In the genomic region with DNA sequence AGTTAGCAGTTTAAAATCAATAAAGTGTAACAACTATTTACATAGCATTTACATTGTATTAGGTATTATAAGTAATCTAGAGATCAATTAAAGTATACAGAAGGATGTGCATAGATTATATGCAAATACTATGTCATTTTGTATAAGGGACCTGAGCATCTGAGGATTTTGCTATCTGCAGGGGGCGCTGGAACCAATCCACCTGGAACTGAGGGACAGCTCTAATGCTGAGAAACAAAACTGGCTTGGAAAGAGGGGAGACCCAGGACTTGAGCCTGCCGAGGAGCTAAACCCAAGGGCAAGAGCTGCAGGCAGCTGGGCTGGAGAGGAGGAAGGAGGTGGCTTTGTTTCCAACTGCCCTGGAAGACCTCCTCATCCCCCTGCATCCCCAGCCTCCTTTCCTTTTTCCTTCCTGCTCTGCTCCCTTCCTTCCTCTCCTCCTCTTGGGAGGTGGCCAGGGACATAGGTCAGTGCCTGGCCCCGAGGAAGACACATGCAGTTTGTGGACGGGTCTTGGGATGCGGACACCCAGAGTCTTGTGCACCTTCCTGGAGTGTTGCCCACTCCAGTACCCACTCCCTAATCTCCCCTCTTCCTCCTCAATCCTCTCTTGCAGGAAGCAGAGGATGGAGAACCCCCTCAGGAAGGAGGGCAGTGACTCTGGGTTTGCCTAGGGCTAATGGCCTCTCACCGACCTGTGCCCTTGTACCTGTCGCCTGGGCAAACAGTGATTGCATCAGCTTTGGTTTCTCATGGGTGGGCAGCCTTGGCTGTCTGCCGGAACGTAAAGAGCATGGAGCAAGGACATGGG, we compare ENCODE assay signal across 8 cellular contexts. TPM values are rescaled to one million over a fixed set of nuclear protein-coding genes. Genes with fewer than 3 reads are reported as not detected.
DNase-seq lines count a peak whose midpoint lies in the region; ATAC-seq and TF ChIP-seq lines count a peak whose summit lies in the region.

No MANE protein-coding gene starts in this region.

- H3K27ac Mint-ChIP-seq in memory B cell = no peak overlapping the region

- no peaks in the 10 kb centered on the region for H4K20me1 ChIP-seq in DND-41 (ENCODE audit: insufficient read depth, low read length)
- no peaks in the 10 kb centered on the region for H4K20me1 ChIP-seq in MM.1S (ENCODE audit: insufficient read depth, low read length)

- H3K9me2 ChIP-seq in MM.1S (replicated peaks; ENCODE audit: insufficient read depth, low read length) = no peaks in the 10 kb centered on the region

- peak overlapping the region; percentile 11; the same call in 1 of the 2 replicates for H3K27ac ChIP-seq in DND-41 (ENCODE audit: low read length)
- no peak overlapping the region for H3K27ac ChIP-seq in MM.1S (ENCODE audit: low read length)

- H3K4me2 ChIP-seq in DND-41 (ENCODE audit: insufficient read depth, low read length) = no peak overlapping the region
- no peak overlapping the region for H3K4me2 ChIP-seq in MM.1S (ENCODE audit: low read depth, low read length)

- no peaks in the 10 kb centered on the region for H3K27me3 ChIP-seq in DND-41 (ENCODE audit: insufficient read depth, low read length, poor library complexity)
- no peaks in the 10 kb centered on the region for H3K27me3 ChIP-seq in MM.1S (replicated peaks; ENCODE audit: insufficient read depth, low read length)

- DNase-seq in DND-41 = peak; percentile 62
- peak; percentile 47 for DNase-seq in MM.1S
- DNase-seq in activated T-cell treated with anti-CD3 and anti-CD28 coated beads, Interleukin-2, amount 50 U/mL, for 48 hours = peak; percentile 59 to 60
- peak; percentile 17 to 36 for DNase-seq in memory B cell (ENCODE audit: low spot score in 2 of 2)
- no peak for DNase-seq in sciatic nerve (ENCODE audit: low spot score)
- no peak for DNase-seq in posterior cingulate gyrus

- no peaks in the 10 kb centered on the region for H3K9me3 Mint-ChIP-seq in memory B cell

- TF ChIP-seq CTCF in DND-41 (IDR thresholded peaks at IDR 0.05; ENCODE audit: borderline replicate concordance, extremely low read depth, low read length, poor library complexity, severe bottlenecking) = peak; percentile 61
- TF ChIP-seq CTCF in MM.1S (IDR thresholded peaks at IDR 0.05; ENCODE audit: low read length) = peak; percentile 68

- H3K79me2 ChIP-seq in DND-41 (ENCODE audit: insufficient read depth, low read length) = no peaks in the 10 kb centered on the region
- no peaks in the 10 kb centered on the region for H3K79me2 ChIP-seq in MM.1S (ENCODE audit: low read length)

- H3K9me3 ChIP-seq in DND-41 (ENCODE audit: insufficient read depth, low read length, severe bottlenecking) = no peaks in the 10 kb centered on the region
- H3K9me3 ChIP-seq in MM.1S (replicated peaks; ENCODE audit: insufficient read depth, low read length) = no peaks in the 10 kb centered on the region

- H3K27me3 Mint-ChIP-seq in memory B cell = no peaks in the 10 kb centered on the region

- H3K4me3 Mint-ChIP-seq in memory B cell = no peak overlapping the region

- ATAC-seq in DND-41 (ENCODE audit: insufficient read depth, low read depth) (peak; percentile 65; the same call in 2 of the 3 replicates), memory B cell (ENCODE audit: low read depth) (peak; percentile 60), sciatic nerve (no peak), HG03520 (IDR thresholded peaks at IDR 0.05; ENCODE audit: unreplicated experiment) (no peak), HG02981 (IDR thresholded peaks at IDR 0.05; ENCODE audit: unreplicated experiment) (no peak)

- H3K36me3 ChIP-seq in DND-41 (ENCODE audit: insufficient read depth, low read length) (no peaks in the 10 kb centered on the region), MM.1S (replicated peaks; ENCODE audit: insufficient read depth, low read length) (no peaks in the 10 kb centered on the region)

- H3K9ac ChIP-seq in DND-41 (ENCODE audit: low read depth, low read length) (no peak overlapping the region), MM.1S (ENCODE audit: low read length) (no peak overlapping the region)

- H3K4me1 ChIP-seq in DND-41 (ENCODE audit: insufficient read depth, low read length) (peaks cover 34% of the 10 kb centered on the region), MM.1S (ENCODE audit: low read length) (peaks cover 35% of the 10 kb centered on the region)

- peaks cover 18% of the 10 kb centered on the region for H3K4me1 Mint-ChIP-seq in memory B cell

- no peak overlapping the region for H2AFZ ChIP-seq in DND-41 (ENCODE audit: low read depth, low read length)
- peak overlapping the region; percentile 44; the same call in 1 of the 2 replicates for H2AFZ ChIP-seq in MM.1S (ENCODE audit: low read length)

- H3K36me3 Mint-ChIP-seq in memory B cell = no peaks in the 10 kb centered on the region

- H3F3A ChIP-seq in MM.1S (ENCODE audit: insufficient read depth, low read length) = no peaks in the 10 kb centered on the region

- intact Hi-C loops in sciatic nerve (cut with DNase I) (loop anchor here (5.0 kb wide), 1 partner anchor 135 kb away; no protein-coding TSS in a partner anchor), posterior cingulate gyrus (cut with DNase I) (no loop called here)

- H3K4me3 ChIP-seq in DND-41 (ENCODE audit: low read depth in 1 of 2, low read length in 2 of 2) = no peak overlapping the region
- no peak overlapping the region for H3K4me3 ChIP-seq in MM.1S (ENCODE audit: low read length)

RNA-seq across cellular contexts. Expression of gene RTP3, which starts 0.8 kb away (rescaled TPM):
- not detected for total RNA-seq in sciatic nerve

RNA-seq across cellular contexts. Expression of gene LTF, which starts 32.2 kb away (rescaled TPM):
- 11.3 TPM for total RNA-seq in sciatic nerve

Comparison
In these comparisons a context has a peak if more than half of its experiments do, and no peak if none do; other contexts are left out.
1. ATAC-seq: peak in DND-41 (single experiment) and memory B cell (single experiment); none in sciatic nerve (single experiment), HG03520 (single experiment) and HG02981 (single experiment).
2. DNase-seq: peak in DND-41 (single experiment), MM.1S (single experiment), activated T-cell treated with anti-CD3 and anti-CD28 coated beads, Interleukin-2, amount 50 U/mL, for 48 hours (2 of 2) and memory B cell (2 of 2); none in sciatic nerve (single experiment) and posterior cingulate gyrus (0 of 10).